Comparison of ENCODE assay signal across 23 cellular contexts in the genomic region with DNA sequence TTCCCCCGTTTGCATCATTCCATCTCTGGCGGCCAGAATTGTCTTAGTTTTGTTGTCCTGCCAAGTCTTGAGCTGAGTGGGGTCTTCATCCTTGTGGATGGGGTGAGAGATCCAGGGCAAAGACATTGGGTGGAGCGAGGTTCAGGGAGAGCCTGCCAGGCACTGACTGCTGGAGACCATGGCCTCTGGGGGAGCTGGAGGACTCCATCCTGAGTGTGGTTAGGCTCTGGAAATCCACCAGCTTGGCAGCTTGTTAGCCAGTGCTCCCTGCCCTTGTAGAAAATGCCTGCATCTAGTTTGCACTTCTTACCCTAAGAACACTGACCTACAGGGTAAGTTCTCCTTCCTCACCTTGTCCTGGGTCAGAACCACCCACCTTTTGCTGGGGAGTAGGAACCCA.
"Had no signal": no experiment of that assay in that cellular context is flagged by ENCODE, and none has a peak within 500 bp of the region (broad histone marks: within the 10 kb centered on the region; RNA-seq: fewer than 3 reads in every experiment).

No MANE protein-coding gene starts in this region.

- H3K27me3 ChIP-seq: brain microvascular endothelial cell, colonic mucosa had no signal

- H3K4me1 ChIP-seq: colonic mucosa had no signal

- ATAC-seq: activated CD4-positive, CD25-positive, alpha-beta regulatory T cell treated with anti-CD3 and anti-CD28 coated beads, Interleukin-2, amount 50 U/mL, for 24 hours; activated CD8-positive, alpha-beta T cell treated with anti-CD3 and anti-CD28 coated beads for 36 hours; activated T-cell treated with anti-CD3 and anti-CD28 coated beads, Interleukin-2, amount 50 U/mL, for 4 hours; activated T-helper 17 cell treated with anti-CD3 and anti-CD28 coated beads, Interleukin-2, amount 50 U/mL, for 72 hours; esophagus mucosa had no signal

- H3K27ac Mint-ChIP-seq: activated B cell treated with CpG ODN at 0.5 μM for 24 hours; activated CD8-positive, alpha-beta T cell treated with anti-CD3 and anti-CD28 coated beads for 36 hours; activated naive CD8-positive, alpha-beta T cell; activated T-helper 17 cell treated with anti-CD3 and anti-CD28 coated beads, Interleukin-2, amount 50 U/mL, for 72 hours had no signal

- H3K4me1 Mint-ChIP-seq: activated B cell treated with CpG ODN at 0.5 μM for 24 hours; activated T-helper 17 cell treated with anti-CD3 and anti-CD28 coated beads, Interleukin-2, amount 50 U/mL, for 72 hours; central memory CD8-positive, alpha-beta T cell had no signal

- DNase-seq: activated B cell treated with CpG ODN at 0.5 μM for 24 hours; activated CD4-positive, alpha-beta T cell treated with anti-CD3 and anti-CD28 coated beads for 48 hours; activated CD4-positive, alpha-beta T cell treated with anti-CD3 and anti-CD28 coated beads, Interleukin-2, amount 50 U/mL, for 1 hour; activated CD4-positive, alpha-beta T cell treated with anti-CD3 and anti-CD28 coated beads, Interleukin-2, amount 50 U/mL, for 48 hours; activated CD8-positive, alpha-beta memory T cell treated with anti-CD3 and anti-CD28 coated beads for 24 hours; activated CD8-positive, alpha-beta T cell treated with anti-CD3 and anti-CD28 coated beads for 36 hours; activated effector memory CD4-positive, alpha-beta T cell treated with Interleukin-2 at 50 U/mL for 16 hours; activated gamma-delta T cell treated with Interleukin-2 at 50 U/mL for 16 hours; activated naive CD4-positive, alpha-beta T cell treated with anti-CD3 and anti-CD28 coated beads, Interleukin-2, amount 50 U/mL, for 16 hours; activated naive CD4-positive, alpha-beta T cell treated with Interleukin-2 at 50 U/mL for 16 hours; activated T-cell treated with anti-CD3 and anti-CD28 coated beads, Interleukin-2, amount 50 U/mL, for 4 hours; amniotic stem cell; brain microvascular endothelial cell; colonic mucosa; effector CD8-positive, alpha-beta T cell; foreskin fibroblast; T-helper 2 cell had no signal

- H3K27me3 Mint-ChIP-seq: activated B cell treated with CpG ODN at 0.5 μM for 24 hours; activated CD8-positive, alpha-beta T cell treated with anti-CD3 and anti-CD28 coated beads for 36 hours; central memory CD8-positive, alpha-beta T cell had no signal

- H3K36me3 Mint-ChIP-seq: activated naive CD8-positive, alpha-beta T cell had no signal

- H3K4me3 ChIP-seq: colonic mucosa had no signal

- H3K4me3 Mint-ChIP-seq: activated B cell treated with CpG ODN at 0.5 μM for 24 hours; activated CD8-positive, alpha-beta T cell treated with anti-CD3 and anti-CD28 coated beads for 36 hours; activated naive CD8-positive, alpha-beta T cell; activated T-cell treated with anti-CD3 and anti-CD28 coated beads, Interleukin-2, amount 50 U/mL, for 4 hours; activated T-helper 17 cell treated with anti-CD3 and anti-CD28 coated beads, Interleukin-2, amount 50 U/mL, for 72 hours; central memory CD8-positive, alpha-beta T cell had no signal

- H3K36me3 ChIP-seq: brain microvascular endothelial cell, colonic mucosa had no signal

- H3K9me3 ChIP-seq: colonic mucosa had no signal

- H3K27ac ChIP-seq: brain microvascular endothelial cell, colonic mucosa, VCaP had no signal
